In genomic region chr12:42922512-42922865, GRCh38 we compare ENCODE assay signal across 16 cellular contexts.
"Had no signal": no experiment of that assay in that cellular context is flagged by ENCODE, and none has a peak within 500 bp of the region (broad histone marks: within the 10 kb centered on the region; RNA-seq: fewer than 3 reads in every experiment).

No MANE protein-coding gene starts in this region.

- H3K27me3 ChIP-seq: tibial artery had no signal

- H3K9me3 ChIP-seq: left ventricle myocardium inferior, tibial artery had no signal

- DNase-seq: activated CD4-positive, alpha-beta T cell treated with anti-CD3 and anti-CD28 coated beads, Interleukin-2, amount 10 ng/mL, durations not matched to agents 24 days and 14 days; activated CD8-positive, alpha-beta memory T cell treated with anti-CD3 and anti-CD28 coated beads, Interleukin-2, amount 50 U/mL, for 4 hours; activated effector memory CD4-positive, alpha-beta T cell treated with anti-CD3 and anti-CD28 coated beads, Interleukin-2, amount 50 U/mL, for 16 hours; activated naive CD4-positive, alpha-beta T cell treated with anti-CD3 and anti-CD28 coated beads, Interleukin-2, amount 50 U/mL, for 16 hours; activated T-cell treated with anti-CD3 and anti-CD28 coated beads, Interleukin-2, amount 50 U/mL, for 48 hours; glutamatergic neuron; hypothalamus; kidney; left ventricle myocardium inferior; nucleus accumbens; posterior cingulate gyrus; stimulated activated naive CD8-positive, alpha-beta T cell treated with anti-CD3 and anti-CD28 coated beads, Interleukin-15, Interleukin-2, amounts not matched to agents 100 U/mL and 50 U/mL, for 24 hours; substantia nigra; T1000; tibial artery had no signal

- ATAC-seq: natural killer cell treated with Interleukin-12 subunit alpha and Interleukin-12 subunit beta and Interleukin-15 and Interleukin-18, amount 100 ng/mL, for 72 hours; stimulated activated naive CD8-positive, alpha-beta T cell treated with anti-CD3 and anti-CD28 coated beads, Interleukin-15, Interleukin-2, amounts not matched to agents 100 U/mL and 50 U/mL, for 24 hours had no signal

- H3K4me1 ChIP-seq: tibial artery had no signal

- H3K27me3 Mint-ChIP-seq: activated CD4-positive, alpha-beta T cell treated with anti-CD3 and anti-CD28 coated beads, Interleukin-2, amount 10 ng/mL, durations not matched to agents 24 days and 14 days; natural killer cell treated with Interleukin-12 subunit alpha and Interleukin-12 subunit beta and Interleukin-15 and Interleukin-18, amount 100 ng/mL, for 72 hours had no signal

- H3K36me3 ChIP-seq: left ventricle myocardium inferior, tibial artery had no signal

- H3K27ac Mint-ChIP-seq: activated CD4-positive, alpha-beta T cell treated with anti-CD3 and anti-CD28 coated beads, Interleukin-2, amount 10 ng/mL, durations not matched to agents 24 days and 14 days; natural killer cell treated with Interleukin-12 subunit alpha and Interleukin-12 subunit beta and Interleukin-15 and Interleukin-18, amount 100 ng/mL, for 72 hours had no signal

- H3K27ac ChIP-seq: left ventricle myocardium inferior, tibial artery had no signal

- H3K4me1 Mint-ChIP-seq: activated CD4-positive, alpha-beta T cell treated with anti-CD3 and anti-CD28 coated beads, Interleukin-2, amount 10 ng/mL, durations not matched to agents 24 days and 14 days had no signal

- H3K9me3 Mint-ChIP-seq: activated CD4-positive, alpha-beta T cell treated with anti-CD3 and anti-CD28 coated beads, Interleukin-2, amount 10 ng/mL, durations not matched to agents 24 days and 14 days had no signal

- H3K4me3 Mint-ChIP-seq: activated CD4-positive, alpha-beta T cell treated with anti-CD3 and anti-CD28 coated beads, Interleukin-2, amount 10 ng/mL, durations not matched to agents 24 days and 14 days; natural killer cell treated with Interleukin-12 subunit alpha and Interleukin-12 subunit beta and Interleukin-15 and Interleukin-18, amount 100 ng/mL, for 72 hours had no signal

- H3K36me3 Mint-ChIP-seq: natural killer cell treated with Interleukin-12 subunit alpha and Interleukin-12 subunit beta and Interleukin-15 and Interleukin-18, amount 100 ng/mL, for 72 hours had no signal

- H3K4me3 ChIP-seq: left ventricle myocardium inferior, tibial artery had no signal
